Comparison of ENCODE assay signal across 1 cellular context in the genomic region with DNA sequence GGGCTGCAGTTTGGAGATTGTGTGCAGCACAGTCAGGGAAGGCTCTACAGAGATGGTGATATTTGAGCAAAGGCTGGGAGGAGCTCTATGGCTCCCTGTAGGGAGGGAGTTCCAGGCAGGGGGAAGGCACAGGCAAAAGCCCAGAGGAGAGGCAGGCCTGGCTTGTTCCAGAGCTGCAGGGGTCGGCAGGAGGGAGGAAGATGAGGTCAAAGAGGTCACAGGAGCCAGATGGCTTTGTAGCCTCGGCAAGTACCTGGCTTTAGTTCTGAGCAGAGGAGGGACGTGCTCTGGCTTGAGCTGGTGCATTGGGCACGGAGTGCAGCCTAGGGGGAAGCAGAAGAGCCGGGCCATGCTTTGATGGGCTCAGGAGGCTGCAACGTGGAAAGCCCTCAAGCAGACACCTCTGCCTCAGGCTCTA.
TF ChIP-seq lines count a peak whose summit lies in the region.

No MANE protein-coding gene starts in this region.

TF ChIP-seq in HepG2, 621 proteins besides CTCF, POLR2A, EP300 and RAD21 (continued from another document and continues in another):
- no peak for TF ChIP-seq MAZ (IDR thresholded peaks at IDR 0.05; ENCODE audit: borderline replicate concordance, low read depth, low read length)
- no peak for TF ChIP-seq MAZ (CRISPR knock-in tag; IDR thresholded peaks at IDR 0.05; ENCODE audit: low read depth)
- TF ChIP-seq FOXC1 (CRISPR knock-in tag; IDR thresholded peaks at IDR 0.05; ENCODE audit: borderline replicate concordance): 0 out of 2 replicates have a peak, but pooled peaks have one; percentile 47
- no peak for TF ChIP-seq ZNF264 (CRISPR knock-in tag; IDR thresholded peaks at IDR 0.05)
- 0 out of 2 replicates have a peak, but pooled peaks have one; percentile 45 for TF ChIP-seq NCOA1 (CRISPR knock-in tag; IDR thresholded peaks at IDR 0.05)
- no peak for TF ChIP-seq ZIK1 (CRISPR knock-in tag; IDR thresholded peaks at IDR 0.05; ENCODE audit: borderline replicate concordance, low read depth)
- TF ChIP-seq ZSCAN29 (CRISPR knock-in tag; conservative IDR thresholded peaks at IDR 0.05): no peak
- TF ChIP-seq ZNF20 (CRISPR knock-in tag; IDR thresholded peaks at IDR 0.05): no peak
- TF ChIP-seq ZNF577 (CRISPR knock-in tag; IDR thresholded peaks at IDR 0.05; ENCODE audit: borderline replicate concordance, low read depth): no peak
- no peak for TF ChIP-seq ZNF549 (CRISPR knock-in tag; IDR thresholded peaks at IDR 0.05)
- TF ChIP-seq ZNF746 (CRISPR knock-in tag; IDR thresholded peaks at IDR 0.05): no peak
- TF ChIP-seq ZNF274 (CRISPR knock-in tag; IDR thresholded peaks at IDR 0.05): peak; percentile 80; the same call in 1 of the 2 replicates
- no peak for TF ChIP-seq ARNT (IDR thresholded peaks at IDR 0.05)
- TF ChIP-seq, protein P1, sequence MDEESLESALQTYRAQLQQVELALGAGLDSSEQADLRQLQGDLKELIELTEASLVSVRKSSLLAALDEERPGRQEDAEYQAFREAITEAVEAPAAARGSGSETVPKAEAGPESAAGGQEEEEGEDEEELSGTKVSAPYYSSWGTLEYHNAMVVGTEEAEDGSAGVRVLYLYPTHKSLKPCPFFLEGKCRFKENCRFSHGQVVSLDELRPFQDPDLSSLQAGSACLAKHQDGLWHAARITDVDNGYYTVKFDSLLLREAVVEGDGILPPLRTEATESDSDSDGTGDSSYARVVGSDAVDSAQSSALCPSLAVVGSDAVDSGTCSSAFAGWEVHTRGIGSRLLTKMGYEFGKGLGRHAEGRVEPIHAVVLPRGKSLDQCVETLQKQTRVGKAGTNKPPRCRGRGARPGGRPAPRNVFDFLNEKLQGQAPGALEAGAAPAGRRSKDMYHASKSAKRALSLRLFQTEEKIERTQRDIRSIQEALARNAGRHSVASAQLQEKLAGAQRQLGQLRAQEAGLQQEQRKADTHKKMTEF (CRISPR knock-in tag; IDR thresholded peaks at IDR 0.05): 0 out of 2 replicates have a peak, but pooled peaks have one; percentile 29
- 0 out of 2 replicates have a peak, but pooled peaks have one; percentile 48 for TF ChIP-seq ZNF205 (CRISPR knock-in tag; IDR thresholded peaks at IDR 0.05)
- TF ChIP-seq, protein P2, sequence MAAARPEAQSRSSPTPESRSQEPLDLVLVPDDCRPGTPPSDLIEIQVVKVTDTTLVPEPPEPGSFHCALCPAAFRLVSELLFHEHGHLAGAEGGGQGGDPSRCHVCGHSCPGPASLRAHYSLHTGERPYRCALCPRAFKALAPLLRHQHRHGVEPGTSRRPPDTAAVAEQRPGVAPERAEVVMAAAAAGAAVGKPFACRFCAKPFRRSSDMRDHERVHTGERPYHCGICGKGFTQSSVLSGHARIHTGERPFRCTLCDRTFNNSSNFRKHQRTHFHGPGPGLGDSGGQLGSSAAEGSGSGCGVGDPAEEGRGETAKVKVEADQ (CRISPR knock-in tag; IDR thresholded peaks at IDR 0.05; ENCODE audit: borderline replicate concordance): no peak
- TF ChIP-seq BRD4 (CRISPR knock-in tag; IDR thresholded peaks at IDR 0.05): no peak
- TF ChIP-seq, protein P3, sequence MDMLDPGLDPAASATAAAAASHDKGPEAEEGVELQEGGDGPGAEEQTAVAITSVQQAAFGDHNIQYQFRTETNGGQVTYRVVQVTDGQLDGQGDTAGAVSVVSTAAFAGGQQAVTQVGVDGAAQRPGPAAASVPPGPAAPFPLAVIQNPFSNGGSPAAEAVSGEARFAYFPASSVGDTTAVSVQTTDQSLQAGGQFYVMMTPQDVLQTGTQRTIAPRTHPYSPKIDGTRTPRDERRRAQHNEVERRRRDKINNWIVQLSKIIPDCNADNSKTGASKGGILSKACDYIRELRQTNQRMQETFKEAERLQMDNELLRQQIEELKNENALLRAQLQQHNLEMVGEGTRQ (IDR thresholded peaks at IDR 0.05; ENCODE audit: low read depth, low read length): no peak
- TF ChIP-seq, protein P3 (CRISPR knock-in tag; IDR thresholded peaks at IDR 0.05; ENCODE audit: borderline replicate concordance): no peak
- TF ChIP-seq, protein P4, sequence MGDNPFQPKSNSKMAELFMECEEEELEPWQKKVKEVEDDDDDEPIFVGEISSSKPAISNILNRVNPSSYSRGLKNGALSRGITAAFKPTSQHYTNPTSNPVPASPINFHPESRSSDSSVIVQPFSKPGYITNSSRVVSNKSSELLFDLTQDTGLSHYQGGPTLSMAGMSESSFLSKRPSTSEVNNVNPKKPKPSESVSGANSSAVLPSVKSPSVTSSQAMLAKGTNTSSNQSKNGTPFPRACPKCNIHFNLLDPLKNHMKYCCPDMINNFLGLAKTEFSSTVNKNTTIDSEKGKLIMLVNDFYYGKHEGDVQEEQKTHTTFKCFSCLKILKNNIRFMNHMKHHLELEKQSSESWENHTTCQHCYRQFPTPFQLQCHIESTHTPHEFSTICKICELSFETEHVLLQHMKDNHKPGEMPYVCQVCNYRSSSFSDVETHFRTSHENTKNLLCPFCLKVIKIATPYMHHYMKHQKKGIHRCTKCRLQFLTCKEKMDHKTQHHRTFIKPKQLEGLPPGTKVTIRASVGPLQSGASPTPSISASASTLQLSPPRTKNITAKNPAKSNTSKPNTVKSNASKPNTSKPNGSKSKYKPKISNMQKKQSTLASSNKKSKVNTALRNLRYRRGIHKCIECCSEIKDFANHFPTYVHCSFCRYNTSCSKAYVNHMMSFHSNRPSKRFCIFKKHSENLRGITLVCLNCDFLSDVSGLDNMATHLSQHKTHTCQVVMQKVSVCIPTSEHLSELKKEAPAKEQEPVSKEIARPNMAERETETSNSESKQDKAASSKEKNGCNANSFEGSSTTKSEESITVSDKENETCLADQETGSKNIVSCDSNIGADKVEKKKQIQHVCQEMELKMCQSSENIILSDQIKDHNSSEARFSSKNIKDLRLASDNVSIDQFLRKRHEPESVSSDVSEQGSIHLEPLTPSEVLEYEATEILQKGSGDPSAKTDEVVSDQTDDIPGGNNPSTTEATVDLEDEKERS (CRISPR knock-in tag; IDR thresholded peaks at IDR 0.05): no peak
- no peak for TF ChIP-seq RAD51 (IDR thresholded peaks at IDR 0.05; ENCODE audit: borderline replicate concordance)
- TF ChIP-seq ZNF747 (CRISPR knock-in tag; IDR thresholded peaks at IDR 0.05; ENCODE audit: borderline replicate concordance): no peak
- TF ChIP-seq ZBTB8A (CRISPR knock-in tag; IDR thresholded peaks at IDR 0.05; ENCODE audit: borderline replicate concordance, low read depth): no peak
- TF ChIP-seq ZNF207 (IDR thresholded peaks at IDR 0.05; ENCODE audit: borderline replicate concordance): no peak
- TF ChIP-seq TEAD2 (CRISPR knock-in tag; IDR thresholded peaks at IDR 0.05): no peak
- no peak for TF ChIP-seq ZNF567 (CRISPR knock-in tag; IDR thresholded peaks at IDR 0.05; ENCODE audit: borderline replicate concordance)
- no peak; the same call in 1 of the 2 replicates for TF ChIP-seq MXD4 (CRISPR knock-in tag; IDR thresholded peaks at IDR 0.05)
- no peak for TF ChIP-seq ZNF10 (CRISPR knock-in tag; IDR thresholded peaks at IDR 0.05; ENCODE audit: borderline replicate concordance, low read depth)
- TF ChIP-seq, protein P5, sequence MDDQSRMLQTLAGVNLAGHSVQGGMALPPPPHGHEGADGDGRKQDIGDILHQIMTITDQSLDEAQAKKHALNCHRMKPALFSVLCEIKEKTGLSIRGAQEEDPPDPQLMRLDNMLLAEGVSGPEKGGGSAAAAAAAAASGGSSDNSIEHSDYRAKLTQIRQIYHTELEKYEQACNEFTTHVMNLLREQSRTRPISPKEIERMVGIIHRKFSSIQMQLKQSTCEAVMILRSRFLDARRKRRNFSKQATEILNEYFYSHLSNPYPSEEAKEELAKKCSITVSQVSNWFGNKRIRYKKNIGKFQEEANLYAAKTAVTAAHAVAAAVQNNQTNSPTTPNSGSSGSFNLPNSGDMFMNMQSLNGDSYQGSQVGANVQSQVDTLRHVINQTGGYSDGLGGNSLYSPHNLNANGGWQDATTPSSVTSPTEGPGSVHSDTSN (CRISPR knock-in tag; IDR thresholded peaks at IDR 0.05; ENCODE audit: borderline replicate concordance): no peak
- no peak for TF ChIP-seq REPIN1 (CRISPR knock-in tag; IDR thresholded peaks at IDR 0.05; ENCODE audit: borderline replicate concordance, low read depth)
- TF ChIP-seq ZNF121 (CRISPR knock-in tag; IDR thresholded peaks at IDR 0.05): no peak
- no peak for TF ChIP-seq KDM3A (CRISPR knock-in tag; IDR thresholded peaks at IDR 0.05; ENCODE audit: low read depth)
- 0 out of 2 replicates have a peak, but pooled peaks have one; percentile 25 for TF ChIP-seq ZNF556 (CRISPR knock-in tag; IDR thresholded peaks at IDR 0.05; ENCODE audit: borderline replicate concordance)
- no peak for TF ChIP-seq ZNF451 (CRISPR knock-in tag; IDR thresholded peaks at IDR 0.05)
- TF ChIP-seq, protein P6, sequence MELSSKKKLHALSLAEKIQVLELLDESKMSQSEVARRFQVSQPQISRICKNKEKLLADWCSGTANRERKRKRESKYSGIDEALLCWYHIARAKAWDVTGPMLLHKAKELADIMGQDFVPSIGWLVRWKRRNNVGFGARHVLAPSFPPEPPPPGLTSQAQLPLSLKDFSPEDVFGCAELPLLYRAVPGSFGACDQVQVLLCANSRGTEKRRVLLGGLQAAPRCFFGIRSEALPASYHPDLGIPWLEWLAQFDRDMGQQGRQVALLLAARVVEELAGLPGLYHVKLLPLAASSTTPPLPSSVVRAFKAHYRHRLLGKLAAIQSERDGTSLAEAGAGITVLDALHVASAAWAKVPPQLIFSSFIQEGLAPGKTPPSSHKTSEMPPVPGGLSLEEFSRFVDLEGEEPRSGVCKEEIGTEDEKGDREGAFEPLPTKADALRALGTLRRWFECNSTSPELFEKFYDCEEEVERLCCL (CRISPR knock-in tag; IDR thresholded peaks at IDR 0.05; ENCODE audit: borderline replicate concordance): no peak
- TF ChIP-seq CC2D1A (CRISPR knock-in tag; IDR thresholded peaks at IDR 0.05): no peak
- TF ChIP-seq FIP1L1 (IDR thresholded peaks at IDR 0.05; ENCODE audit: borderline replicate concordance, insufficient read depth, low read depth, low read length): no peak
- TF ChIP-seq HOXA3 (CRISPR knock-in tag; IDR thresholded peaks at IDR 0.05): 0 out of 2 replicates have a peak, but pooled peaks have one; percentile 18
- no peak for TF ChIP-seq ZNF619 (CRISPR knock-in tag; IDR thresholded peaks at IDR 0.05)
- no peak for TF ChIP-seq TRIM24 (CRISPR knock-in tag; IDR thresholded peaks at IDR 0.05)
- no peak for TF ChIP-seq HIVEP1 (CRISPR knock-in tag; IDR thresholded peaks at IDR 0.05)
- no peak for TF ChIP-seq JARID2 (CRISPR knock-in tag; IDR thresholded peaks at IDR 0.05; ENCODE audit: insufficient replicate concordance)
- TF ChIP-seq ZNF614 (CRISPR knock-in tag; IDR thresholded peaks at IDR 0.05; ENCODE audit: borderline replicate concordance): no peak
- no peak for TF ChIP-seq NR1H2 (CRISPR knock-in tag; IDR thresholded peaks at IDR 0.05; ENCODE audit: borderline replicate concordance, low read depth)
- TF ChIP-seq, protein P7, sequence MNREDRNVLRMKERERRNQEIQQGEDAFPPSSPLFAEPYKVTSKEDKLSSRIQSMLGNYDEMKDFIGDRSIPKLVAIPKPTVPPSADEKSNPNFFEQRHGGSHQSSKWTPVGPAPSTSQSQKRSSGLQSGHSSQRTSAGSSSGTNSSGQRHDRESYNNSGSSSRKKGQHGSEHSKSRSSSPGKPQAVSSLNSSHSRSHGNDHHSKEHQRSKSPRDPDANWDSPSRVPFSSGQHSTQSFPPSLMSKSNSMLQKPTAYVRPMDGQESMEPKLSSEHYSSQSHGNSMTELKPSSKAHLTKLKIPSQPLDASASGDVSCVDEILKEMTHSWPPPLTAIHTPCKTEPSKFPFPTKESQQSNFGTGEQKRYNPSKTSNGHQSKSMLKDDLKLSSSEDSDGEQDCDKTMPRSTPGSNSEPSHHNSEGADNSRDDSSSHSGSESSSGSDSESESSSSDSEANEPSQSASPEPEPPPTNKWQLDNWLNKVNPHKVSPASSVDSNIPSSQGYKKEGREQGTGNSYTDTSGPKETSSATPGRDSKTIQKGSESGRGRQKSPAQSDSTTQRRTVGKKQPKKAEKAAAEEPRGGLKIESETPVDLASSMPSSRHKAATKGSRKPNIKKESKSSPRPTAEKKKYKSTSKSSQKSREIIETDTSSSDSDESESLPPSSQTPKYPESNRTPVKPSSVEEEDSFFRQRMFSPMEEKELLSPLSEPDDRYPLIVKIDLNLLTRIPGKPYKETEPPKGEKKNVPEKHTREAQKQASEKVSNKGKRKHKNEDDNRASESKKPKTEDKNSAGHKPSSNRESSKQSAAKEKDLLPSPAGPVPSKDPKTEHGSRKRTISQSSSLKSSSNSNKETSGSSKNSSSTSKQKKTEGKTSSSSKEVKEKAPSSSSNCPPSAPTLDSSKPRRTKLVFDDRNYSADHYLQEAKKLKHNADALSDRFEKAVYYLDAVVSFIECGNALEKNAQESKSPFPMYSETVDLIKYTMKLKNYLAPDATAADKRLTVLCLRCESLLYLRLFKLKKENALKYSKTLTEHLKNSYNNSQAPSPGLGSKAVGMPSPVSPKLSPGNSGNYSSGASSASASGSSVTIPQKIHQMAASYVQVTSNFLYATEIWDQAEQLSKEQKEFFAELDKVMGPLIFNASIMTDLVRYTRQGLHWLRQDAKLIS (CRISPR knock-in tag; IDR thresholded peaks at IDR 0.05): no peak
- TF ChIP-seq GFI1 (CRISPR knock-in tag; IDR thresholded peaks at IDR 0.05; ENCODE audit: borderline replicate concordance): no peak
- TF ChIP-seq SNAI1 (CRISPR knock-in tag; IDR thresholded peaks at IDR 0.05; ENCODE audit: borderline replicate concordance): no peak
